ENCODE assay signal across 13 cellular contexts in the genomic region with DNA sequence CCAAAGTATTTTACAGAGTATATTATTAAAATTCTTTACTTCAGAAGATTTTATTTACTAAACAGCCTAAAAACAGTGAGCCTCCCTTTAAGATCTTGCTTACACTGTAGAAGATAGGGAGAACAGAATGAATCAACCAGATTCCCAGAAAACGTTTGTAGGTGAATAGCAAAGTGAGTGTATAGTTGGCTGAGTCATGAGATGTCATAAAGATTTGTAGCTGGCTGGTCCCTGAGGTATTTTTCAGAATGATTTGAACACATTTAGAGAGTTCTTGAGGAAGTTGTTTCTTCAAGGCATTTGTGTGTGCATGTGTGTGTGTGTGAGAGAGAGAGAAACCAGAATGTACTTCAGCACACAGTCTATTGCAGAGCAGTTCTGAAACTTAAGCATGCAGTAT.
DNase-seq lines count a peak whose midpoint lies in the region; ATAC-seq and TF ChIP-seq lines count a peak whose summit lies in the region.
"Had no signal": no experiment of that assay in that cellular context is flagged by ENCODE, and none has a peak within 500 bp of the region (broad histone marks: within the 10 kb centered on the region; RNA-seq: fewer than 3 reads in every experiment).

No MANE protein-coding gene starts in this region.

- TF ChIP-seq RAD21 in HCT116 (IDR thresholded peaks at IDR 0.05; ENCODE audit: low read depth), result no peak

- ATAC-seq in HCT116, result no peak
- ATAC-seq: sciatic nerve had no signal

- CTCF ChIA-PET in HCT116 (lab: Charles Lee), result no interaction called here
- CTCF ChIA-PET in RWPE1 (lab: Yijun Ruan, JAX), result no interaction called here

- POLR2A ChIA-PET in HCT116 (lab: Charles Lee), result no interaction called here
- POLR2A ChIA-PET in RWPE1 (lab: Yijun Ruan, JAX; ENCODE audit: low non-redundant PET), result no interaction called here

- no peaks in the 10 kb centered on the region for H4K20me1 ChIP-seq in HCT116 (ENCODE audit: insufficient read depth)

- no peak for TF ChIP-seq CTCF in HCT116 (IDR thresholded peaks at IDR 0.05 in 2 of 3, conservative IDR thresholded peaks at IDR 0.05 in 1 of 3; ENCODE audit: borderline replicate concordance in 1 of 3, insufficient read depth in 1 of 3, low read depth in 2 of 3, low read length in 2 of 3)
- TF ChIP-seq CTCF in RWPE1 (conservative IDR thresholded peaks at IDR 0.05; ENCODE audit: low read depth), result no peak

- H3K4me3 ChIP-seq in HCT116 (replicated peaks in 1 of 2; ENCODE audit: low read depth in 1 of 2, low read length in 2 of 2), result no peak overlapping the region
- H3K4me3 ChIP-seq: neural progenitor cell, vagina had no signal

- RAD21 ChIA-PET in HCT116 (lab: Charles Lee; ENCODE audit: low non-redundant PET in 1 of 2, low total read pairs in 2 of 2, uncharacterized antibody in 2 of 2, unreplicated experiment in 2 of 2), result no interaction called here

- peak overlapping the region; percentile 60 for H2AFZ ChIP-seq in HCT116 (ENCODE audit: low read depth, low read length, poor library complexity, severe bottlenecking)

- H3K27me3 ChIP-seq in HCT116 (ENCODE audit: insufficient read depth, low read length), result no peaks in the 10 kb centered on the region
- H3K27me3 ChIP-seq: neural progenitor cell, vagina had no signal

- no peaks in the 10 kb centered on the region for H3K9me2 ChIP-seq in HCT116 (ENCODE audit: insufficient read depth)

- DNase-seq in HCT116 (ENCODE audit: low read depth, low spot score), result no peak
- DNase-seq in RWPE1 (ENCODE audit: low spot score), result peak; percentile 42
- peak; percentile 42 for DNase-seq in fibroblast of peridontal ligament (ENCODE audit: extremely low read depth)
- no peak for DNase-seq in erythroblast (lab: John Stamatoyannopoulos, UW)
- DNase-seq in islet precursor cell, result no peak
- DNase-seq in 8988T, result no peak
- DNase-seq in NCI-H748 (lab: John Stamatoyannopoulos, UW; ENCODE audit: unreplicated experiment), result no peak
- DNase-seq: activated CD8-positive, alpha-beta memory T cell treated with anti-CD3 and anti-CD28 coated beads for 24 hours; NCI-H2171 had no signal

- H3K9ac ChIP-seq in HCT116 (ENCODE audit: low read length), result no peak overlapping the region
- H3K9ac ChIP-seq: neural progenitor cell had no signal

- no peaks in the 10 kb centered on the region for H3K4me1 ChIP-seq in HCT116 (ENCODE audit: control insufficient read depth in 1 of 2, insufficient read depth in 2 of 2, low read length in 2 of 2)
- H3K4me1 ChIP-seq: neural progenitor cell, vagina had no signal

- no peak for TF ChIP-seq POLR2A in HCT116 (IDR thresholded peaks at IDR 0.05; ENCODE audit: borderline replicate concordance, extremely low read depth, insufficient read depth, insufficient read length)
- TF ChIP-seq POLR2A in erythroblast (IDR thresholded peaks at IDR 0.05; ENCODE audit: low read length), result no peak

- intact Hi-C loops in HCT116 (cut with micrococcal nuclease), result no loop called here

- H3K4me2 ChIP-seq in HCT116 (ENCODE audit: low read length), result no peak overlapping the region
- H3K4me2 ChIP-seq: neural progenitor cell had no signal

- no TSS peak for BruUV-seq in HCT116 (replicated peaks; lab: Mats Ljungman, UMichigan)

- H3K9me3 ChIP-seq in HCT116 (ENCODE audit: control insufficient read depth in 1 of 2, insufficient read depth in 1 of 2, low read depth in 1 of 2, low read length in 2 of 2), result no peaks in the 10 kb centered on the region
- H3K9me3 ChIP-seq: vagina had no signal

- no peaks in the 10 kb centered on the region for H3K79me2 ChIP-seq in HCT116 (ENCODE audit: insufficient read depth, low read length)

- H3K36me3 ChIP-seq in HCT116 (ENCODE audit: control insufficient read depth in 1 of 2, insufficient read depth in 2 of 2, low read length in 2 of 2), result no peaks in the 10 kb centered on the region
- H3K36me3 ChIP-seq: neural progenitor cell, vagina had no signal

- no peak overlapping the region for H3K27ac ChIP-seq in HCT116 (ENCODE audit: low read depth, low read length)
- no peak overlapping the region for H3K27ac ChIP-seq in RWPE1
- H3K27ac ChIP-seq: neural progenitor cell, vagina, VCaP had no signal

TF ChIP-seq in HCT116, 20 proteins besides CTCF, POLR2A, EP300 and RAD21:
- TF ChIP-seq CEBPB (IDR thresholded peaks at IDR 0.05; ENCODE audit: low read depth), result no peak
- TF ChIP-seq, protein P1, sequence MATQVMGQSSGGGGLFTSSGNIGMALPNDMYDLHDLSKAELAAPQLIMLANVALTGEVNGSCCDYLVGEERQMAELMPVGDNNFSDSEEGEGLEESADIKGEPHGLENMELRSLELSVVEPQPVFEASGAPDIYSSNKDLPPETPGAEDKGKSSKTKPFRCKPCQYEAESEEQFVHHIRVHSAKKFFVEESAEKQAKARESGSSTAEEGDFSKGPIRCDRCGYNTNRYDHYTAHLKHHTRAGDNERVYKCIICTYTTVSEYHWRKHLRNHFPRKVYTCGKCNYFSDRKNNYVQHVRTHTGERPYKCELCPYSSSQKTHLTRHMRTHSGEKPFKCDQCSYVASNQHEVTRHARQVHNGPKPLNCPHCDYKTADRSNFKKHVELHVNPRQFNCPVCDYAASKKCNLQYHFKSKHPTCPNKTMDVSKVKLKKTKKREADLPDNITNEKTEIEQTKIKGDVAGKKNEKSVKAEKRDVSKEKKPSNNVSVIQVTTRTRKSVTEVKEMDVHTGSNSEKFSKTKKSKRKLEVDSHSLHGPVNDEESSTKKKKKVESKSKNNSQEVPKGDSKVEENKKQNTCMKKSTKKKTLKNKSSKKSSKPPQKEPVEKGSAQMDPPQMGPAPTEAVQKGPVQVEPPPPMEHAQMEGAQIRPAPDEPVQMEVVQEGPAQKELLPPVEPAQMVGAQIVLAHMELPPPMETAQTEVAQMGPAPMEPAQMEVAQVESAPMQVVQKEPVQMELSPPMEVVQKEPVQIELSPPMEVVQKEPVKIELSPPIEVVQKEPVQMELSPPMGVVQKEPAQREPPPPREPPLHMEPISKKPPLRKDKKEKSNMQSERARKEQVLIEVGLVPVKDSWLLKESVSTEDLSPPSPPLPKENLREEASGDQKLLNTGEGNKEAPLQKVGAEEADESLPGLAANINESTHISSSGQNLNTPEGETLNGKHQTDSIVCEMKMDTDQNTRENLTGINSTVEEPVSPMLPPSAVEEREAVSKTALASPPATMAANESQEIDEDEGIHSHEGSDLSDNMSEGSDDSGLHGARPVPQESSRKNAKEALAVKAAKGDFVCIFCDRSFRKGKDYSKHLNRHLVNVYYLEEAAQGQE (IDR thresholded peaks at IDR 0.05; ENCODE audit: low read depth), result no peak
- TF ChIP-seq EZH2 (IDR thresholded peaks at IDR 0.05), result no peak
- no peak for TF ChIP-seq EGR1 (IDR thresholded peaks at IDR 0.05; ENCODE audit: low read depth)
- TF ChIP-seq MAX (IDR thresholded peaks at IDR 0.05), result no peak
- TF ChIP-seq, protein P2, sequence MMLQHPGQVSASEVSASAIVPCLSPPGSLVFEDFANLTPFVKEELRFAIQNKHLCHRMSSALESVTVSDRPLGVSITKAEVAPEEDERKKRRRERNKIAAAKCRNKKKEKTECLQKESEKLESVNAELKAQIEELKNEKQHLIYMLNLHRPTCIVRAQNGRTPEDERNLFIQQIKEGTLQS (IDR thresholded peaks at IDR 0.05), result no peak
- TF ChIP-seq FOSL1 (IDR thresholded peaks at IDR 0.05; ENCODE audit: low read depth), result no peak
- no peak for TF ChIP-seq JUND (IDR thresholded peaks at IDR 0.05)
- TF ChIP-seq ZFX (IDR thresholded peaks at IDR 0.05), result no peak
- no peak for TF ChIP-seq ZNF274 (IDR thresholded peaks at IDR 0.05; ENCODE audit: low read depth, low read length)
- TF ChIP-seq SRF (IDR thresholded peaks at IDR 0.05; ENCODE audit: low read depth), result no peak
- no peak for TF ChIP-seq SP1 (IDR thresholded peaks at IDR 0.05; ENCODE audit: low read depth)
- TF ChIP-seq POLR2AphosphoS5 (IDR thresholded peaks at IDR 0.05; ENCODE audit: low read depth, low read length), result no peak
- TF ChIP-seq CBX3 (IDR thresholded peaks at IDR 0.05; ENCODE audit: low read depth), result no peak
- TF ChIP-seq TCF7L2 (IDR thresholded peaks at IDR 0.05; ENCODE audit: borderline replicate concordance, extremely low read depth, insufficient read depth, insufficient read length), result no peak
- TF ChIP-seq SIN3A (IDR thresholded peaks at IDR 0.05; ENCODE audit: low read depth), result no peak
- no peak for TF ChIP-seq EZH2phosphoT487 (IDR thresholded peaks at IDR 0.05; ENCODE audit: borderline replicate concordance)

Comparison
In these comparisons a context has a peak if more than half of its experiments do, and no peak if none do; other contexts are left out.
1. DNase-seq: peak in RWPE1 (single experiment) and fibroblast of peridontal ligament (single experiment); none in HCT116 (single experiment), erythroblast (0 of 2), islet precursor cell (single experiment), 8988T (single experiment) and NCI-H748 (single experiment).